ENCODE assay signal across 1 cellular context in the genomic region with DNA sequence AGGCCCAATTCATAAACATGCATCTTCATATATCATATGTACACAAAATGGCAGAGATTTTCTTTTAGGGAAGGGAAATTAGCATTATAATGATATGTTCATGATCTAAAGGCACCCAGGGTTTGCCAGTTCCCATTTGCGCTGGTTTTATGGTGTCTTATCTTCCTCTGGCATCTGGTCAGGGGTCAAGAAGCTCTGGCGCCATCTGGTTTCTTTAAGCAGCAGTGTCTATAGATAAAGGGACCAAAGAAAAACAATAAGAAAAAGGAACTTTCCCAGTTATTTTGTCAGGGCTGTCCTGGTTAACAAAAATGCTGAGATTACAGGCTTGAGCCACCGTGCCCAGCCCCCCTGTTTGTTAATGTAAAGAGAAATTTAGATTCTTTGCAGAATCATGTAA.
TF ChIP-seq lines count a peak whose summit lies in the region.

No MANE protein-coding gene starts in this region.

TF ChIP-seq in K562, 482 proteins besides CTCF, POLR2A, EP300 and RAD21 (continued from another document and continues in another):
- TF ChIP-seq MNT (conservative IDR thresholded peaks at IDR 0.05), result peak in 1 of 2 experiments; percentile 28; a peak in 1 of 4 replicates
- TF ChIP-seq CEBPB (tag; IDR thresholded peaks at IDR 0.05), result no peak
- TF ChIP-seq, protein P1, sequence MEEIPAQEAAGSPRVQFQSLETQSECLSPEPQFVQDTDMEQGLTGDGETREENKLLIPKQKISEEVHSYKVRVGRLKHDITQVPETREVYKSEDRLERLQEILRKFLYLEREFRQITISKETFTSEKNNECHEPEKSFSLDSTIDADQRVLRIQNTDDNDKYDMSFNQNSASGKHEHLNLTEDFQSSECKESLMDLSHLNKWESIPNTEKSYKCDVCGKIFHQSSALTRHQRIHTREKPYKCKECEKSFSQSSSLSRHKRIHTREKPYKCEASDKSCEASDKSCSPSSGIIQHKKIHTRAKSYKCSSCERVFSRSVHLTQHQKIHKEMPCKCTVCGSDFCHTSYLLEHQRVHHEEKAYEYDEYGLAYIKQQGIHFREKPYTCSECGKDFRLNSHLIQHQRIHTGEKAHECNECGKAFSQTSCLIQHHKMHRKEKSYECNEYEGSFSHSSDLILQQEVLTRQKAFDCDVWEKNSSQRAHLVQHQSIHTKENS (CRISPR knock-in tag; IDR thresholded peaks at IDR 0.05), result no peak
- TF ChIP-seq TARDBP (IDR thresholded peaks at IDR 0.05), result peak; percentile 79; the same call in 1 of the 2 replicates
- no peak for TF ChIP-seq ESRRA (IDR thresholded peaks at IDR 0.05; ENCODE audit: borderline replicate concordance, low read depth)
- no peak for TF ChIP-seq HSF4 (CRISPR knock-in tag; IDR thresholded peaks at IDR 0.05; ENCODE audit: borderline replicate concordance)
- TF ChIP-seq NFATC3 (IDR thresholded peaks at IDR 0.05), result no peak
- TF ChIP-seq IFI16 (CRISPR knock-in tag; IDR thresholded peaks at IDR 0.05), result no peak
- TF ChIP-seq KAT7 (CRISPR knock-in tag; IDR thresholded peaks at IDR 0.05; ENCODE audit: borderline replicate concordance), result no peak
- peak; percentile 66; the same call in 1 of the 2 replicates for TF ChIP-seq ZNF589 (CRISPR knock-in tag; IDR thresholded peaks at IDR 0.05; ENCODE audit: low read depth)
- TF ChIP-seq PCBP2 (IDR thresholded peaks at IDR 0.05; ENCODE audit: low read depth, low read length, poor library complexity, severe bottlenecking), result no peak
- TF ChIP-seq ZZZ3 (IDR thresholded peaks at IDR 0.05), result no peak
- TF ChIP-seq FOXA1 (IDR thresholded peaks at IDR 0.05; ENCODE audit: borderline replicate concordance), result no peak
- TF ChIP-seq HIVEP1 (CRISPR knock-in tag; IDR thresholded peaks at IDR 0.05), result no peak
- 0 out of 2 replicates have a peak, but pooled peaks have one; percentile 15 for TF ChIP-seq ARID3A (IDR thresholded peaks at IDR 0.05; ENCODE audit: borderline replicate concordance, low read depth, low read length)
- no peak for TF ChIP-seq CBX2 (IDR thresholded peaks at IDR 0.05; ENCODE audit: insufficient read depth, low read length, poor library complexity, severe bottlenecking)
- no peak for TF ChIP-seq ILK (tag; IDR thresholded peaks at IDR 0.05; ENCODE audit: borderline replicate concordance, low read depth)
- peak; percentile 72 for TF ChIP-seq NR2C1 (IDR thresholded peaks at IDR 0.05)
- peak; percentile 90 for TF ChIP-seq NR2C1 (tag; IDR thresholded peaks at IDR 0.05)
- TF ChIP-seq ARID3B (CRISPR knock-in tag; IDR thresholded peaks at IDR 0.05; ENCODE audit: borderline replicate concordance), result no peak
- TF ChIP-seq ZNF764 (CRISPR knock-in tag; IDR thresholded peaks at IDR 0.05; ENCODE audit: low read depth), result no peak
- no peak for TF ChIP-seq ZNF274 (IDR thresholded peaks at IDR 0.05; ENCODE audit: borderline replicate concordance, low read depth, low read length)
- TF ChIP-seq CREB3 (tag; conservative IDR thresholded peaks at IDR 0.05; ENCODE audit: low read depth), result no peak
- TF ChIP-seq, protein P2, sequence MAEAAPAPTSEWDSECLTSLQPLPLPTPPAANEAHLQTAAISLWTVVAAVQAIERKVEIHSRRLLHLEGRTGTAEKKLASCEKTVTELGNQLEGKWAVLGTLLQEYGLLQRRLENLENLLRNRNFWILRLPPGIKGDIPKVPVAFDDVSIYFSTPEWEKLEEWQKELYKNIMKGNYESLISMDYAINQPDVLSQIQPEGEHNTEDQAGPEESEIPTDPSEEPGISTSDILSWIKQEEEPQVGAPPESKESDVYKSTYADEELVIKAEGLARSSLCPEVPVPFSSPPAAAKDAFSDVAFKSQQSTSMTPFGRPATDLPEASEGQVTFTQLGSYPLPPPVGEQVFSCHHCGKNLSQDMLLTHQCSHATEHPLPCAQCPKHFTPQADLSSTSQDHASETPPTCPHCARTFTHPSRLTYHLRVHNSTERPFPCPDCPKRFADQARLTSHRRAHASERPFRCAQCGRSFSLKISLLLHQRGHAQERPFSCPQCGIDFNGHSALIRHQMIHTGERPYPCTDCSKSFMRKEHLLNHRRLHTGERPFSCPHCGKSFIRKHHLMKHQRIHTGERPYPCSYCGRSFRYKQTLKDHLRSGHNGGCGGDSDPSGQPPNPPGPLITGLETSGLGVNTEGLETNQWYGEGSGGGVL (CRISPR knock-in tag; IDR thresholded peaks at IDR 0.05), result no peak
- TF ChIP-seq CUX1 (CRISPR knock-in tag; IDR thresholded peaks at IDR 0.05), result no peak
- TF ChIP-seq ZNF77 (CRISPR knock-in tag; IDR thresholded peaks at IDR 0.05), result no peak
- TF ChIP-seq NFE2 (IDR thresholded peaks at IDR 0.05; ENCODE audit: low read depth), result 0 out of 2 replicates have a peak, but pooled peaks have one; percentile 23
- TF ChIP-seq MEF2D (tag; conservative IDR thresholded peaks at IDR 0.05; ENCODE audit: low read depth), result no peak
- no peak for TF ChIP-seq PURB (CRISPR knock-in tag; IDR thresholded peaks at IDR 0.05; ENCODE audit: low read depth)
- TF ChIP-seq, protein P3, sequence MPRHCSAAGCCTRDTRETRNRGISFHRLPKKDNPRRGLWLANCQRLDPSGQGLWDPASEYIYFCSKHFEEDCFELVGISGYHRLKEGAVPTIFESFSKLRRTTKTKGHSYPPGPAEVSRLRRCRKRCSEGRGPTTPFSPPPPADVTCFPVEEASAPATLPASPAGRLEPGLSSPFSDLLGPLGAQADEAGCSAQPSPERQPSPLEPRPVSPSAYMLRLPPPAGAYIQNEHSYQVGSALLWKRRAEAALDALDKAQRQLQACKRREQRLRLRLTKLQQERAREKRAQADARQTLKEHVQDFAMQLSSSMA (CRISPR knock-in tag; IDR thresholded peaks at IDR 0.05), result no peak
- peak; percentile 93 for TF ChIP-seq GATA2 (CRISPR knock-in tag; IDR thresholded peaks at IDR 0.05)
- TF ChIP-seq PRDM10 (IDR thresholded peaks at IDR 0.05; ENCODE audit: partially characterized antibody), result no peak
- TF ChIP-seq MTA1 (IDR thresholded peaks at IDR 0.05; ENCODE audit: borderline replicate concordance), result peak; percentile 51; the same call in 1 of the 2 replicates
- TF ChIP-seq TBP (optimal IDR thresholded peaks at IDR 0.05; ENCODE audit: low read depth, low read length), result no peak
- no peak for TF ChIP-seq NUFIP1 (IDR thresholded peaks at IDR 0.05; ENCODE audit: partially characterized antibody)
- TF ChIP-seq KLF16 (IDR thresholded peaks at IDR 0.05), result peak; percentile 94
- TF ChIP-seq, protein P4, sequence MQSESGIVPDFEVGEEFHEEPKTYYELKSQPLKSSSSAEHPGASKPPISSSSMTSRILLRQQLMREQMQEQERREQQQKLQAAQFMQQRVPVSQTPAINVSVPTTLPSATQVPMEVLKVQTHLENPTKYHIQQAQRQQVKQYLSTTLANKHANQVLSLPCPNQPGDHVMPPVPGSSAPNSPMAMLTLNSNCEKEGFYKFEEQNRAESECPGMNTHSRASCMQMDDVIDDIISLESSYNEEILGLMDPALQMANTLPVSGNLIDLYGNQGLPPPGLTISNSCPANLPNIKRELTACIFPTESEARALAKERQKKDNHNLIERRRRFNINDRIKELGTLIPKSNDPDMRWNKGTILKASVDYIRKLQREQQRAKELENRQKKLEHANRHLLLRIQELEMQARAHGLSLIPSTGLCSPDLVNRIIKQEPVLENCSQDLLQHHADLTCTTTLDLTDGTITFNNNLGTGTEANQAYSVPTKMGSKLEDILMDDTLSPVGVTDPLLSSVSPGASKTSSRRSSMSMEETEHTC (IDR thresholded peaks at IDR 0.05), result no peak
- no peak for TF ChIP-seq RBM25 (IDR thresholded peaks at IDR 0.05; ENCODE audit: low read depth, low read length, severe bottlenecking)
